In genomic region chr11:57425565-57426438, GRCh38 we compare ENCODE assay signal across 8 cellular contexts. TPM values are rescaled to one million over a fixed set of nuclear protein-coding genes. Genes with fewer than 3 reads are reported as not detected.
DNase-seq lines count a peak whose midpoint lies in the region; ATAC-seq and TF ChIP-seq lines count a peak whose summit lies in the region.

No MANE protein-coding gene starts in this region.

- peak overlapping the region; percentile 66 for H3K4me3 ChIP-seq in HFF-Myc (replicated peaks; ENCODE audit: low read depth, low read length)

- TF ChIP-seq CTCF in HFF-Myc (IDR thresholded peaks at IDR 0.05; ENCODE audit: low read depth, low read length, missing control alignments) = no peak

- peak overlapping the region; percentile 85 for H3K27ac Mint-ChIP-seq in activated T-helper 1 cell treated with anti-CD3 and anti-CD28 coated beads, Interleukin-12 subunit alpha, Interleukin-12 subunit beta, Interleukin-2, Interleukin-4 antibody, amounts not matched to agents 30 ng/mL and 10 ng/mL and 1 ng/mL, durations not matched to agents 14 hours and 24 hours and 36 hours

- in situ Hi-C loops in ACHN (cut with HindIII; ENCODE audit: low pct_ligation_motif_present, low pct_unique_long_range_greater_than_20kb, low sequenced_read_pairs) = no loop called here

- H3K4me3 Mint-ChIP-seq in activated T-helper 1 cell treated with anti-CD3 and anti-CD28 coated beads, Interleukin-12 subunit alpha, Interleukin-12 subunit beta, Interleukin-2, Interleukin-4 antibody, amounts not matched to agents 30 ng/mL and 10 ng/mL and 1 ng/mL, durations not matched to agents 14 hours and 24 hours and 36 hours = peak overlapping the region; percentile 90

- no peaks in the 10 kb centered on the region for H3K9me3 Mint-ChIP-seq in activated T-helper 1 cell treated with anti-CD3 and anti-CD28 coated beads, Interleukin-12 subunit alpha, Interleukin-12 subunit beta, Interleukin-2, Interleukin-4 antibody, amounts not matched to agents 30 ng/mL and 10 ng/mL and 1 ng/mL, durations not matched to agents 14 hours and 24 hours and 36 hours

- peaks cover 3% of the 10 kb centered on the region for H3K27me3 Mint-ChIP-seq in activated T-helper 1 cell treated with anti-CD3 and anti-CD28 coated beads, Interleukin-12 subunit alpha, Interleukin-12 subunit beta, Interleukin-2, Interleukin-4 antibody, amounts not matched to agents 30 ng/mL and 10 ng/mL and 1 ng/mL, durations not matched to agents 14 hours and 24 hours and 36 hours (ENCODE audit: insufficient read depth)

- peaks cover 38% of the 10 kb centered on the region for H3K36me3 Mint-ChIP-seq in activated T-helper 1 cell treated with anti-CD3 and anti-CD28 coated beads, Interleukin-12 subunit alpha, Interleukin-12 subunit beta, Interleukin-2, Interleukin-4 antibody, amounts not matched to agents 30 ng/mL and 10 ng/mL and 1 ng/mL, durations not matched to agents 14 hours and 24 hours and 36 hours (ENCODE audit: low read depth)

- intact Hi-C loops in activated T-helper 1 cell treated with anti-CD3 and anti-CD28 coated beads, Interleukin-12 subunit alpha, Interleukin-12 subunit beta, Interleukin-2, Interleukin-4 antibody, amounts not matched to agents 30 ng/mL and 10 ng/mL and 1 ng/mL, durations not matched to agents 14 hours and 24 hours and 36 hours (cut with micrococcal nuclease) = loop anchor here (1.0 to 10.0 kb wide), 10 partner anchors 20 to 1151 kb away; partner anchors contain the start of genes LPXN, SELENOH, YPEL4 and ZFP91
- intact Hi-C loops in Right ventricle myocardium inferior (cut with DNase I) = no loop called here

- peaks cover 55% of the 10 kb centered on the region for H3K4me1 Mint-ChIP-seq in activated T-helper 1 cell treated with anti-CD3 and anti-CD28 coated beads, Interleukin-12 subunit alpha, Interleukin-12 subunit beta, Interleukin-2, Interleukin-4 antibody, amounts not matched to agents 30 ng/mL and 10 ng/mL and 1 ng/mL, durations not matched to agents 14 hours and 24 hours and 36 hours (ENCODE audit: low read depth)

- peak; percentile 40 for ATAC-seq in Right ventricle myocardium inferior
- ATAC-seq in GM19351 (IDR thresholded peaks at IDR 0.05; ENCODE audit: unreplicated experiment) = no peak

- DNase-seq in HFF-Myc (ENCODE audit: extremely low read depth, low read depth) (no peak), Right ventricle myocardium inferior (ENCODE audit: missing footprints) (peak; percentile 83), retina (peak; percentile 16), GF-D8 (lab: John Stamatoyannopoulos, UW) (no peak), DMS 273 treated with DMSO at 0.1 percent for 48 hours (lab: John Stamatoyannopoulos, UW) (no peak), ACHN (no peak)
- DNase-seq in activated T-helper 1 cell treated with anti-CD3 and anti-CD28 coated beads, Interleukin-12 subunit alpha, Interleukin-12 subunit beta, Interleukin-2, Interleukin-4 antibody, amounts not matched to agents 30 ng/mL and 10 ng/mL and 1 ng/mL, durations not matched to agents 14 hours and 24 hours and 36 hours (ENCODE audit: low spot score) = no peak

RNA-seq across cellular contexts. Expression of gene SLC43A3, which starts 1.1 kb away (rescaled TPM):
- 181 and 184 TPM in 2 replicates for total RNA-seq in activated T-helper 1 cell treated with anti-CD3 and anti-CD28 coated beads, Interleukin-12 subunit alpha, Interleukin-12 subunit beta, Interleukin-2, Interleukin-4 antibody, amounts not matched to agents 30 ng/mL and 10 ng/mL and 1 ng/mL, durations not matched to agents 14 hours and 24 hours and 36 hours
- total RNA-seq in Right ventricle myocardium inferior = 22.4 TPM

RNA-seq across cellular contexts. Expression of gene RTN4RL2, which starts 34.5 kb away (rescaled TPM):
- 0.54 TPM in 1 of 2 replicates, not detected in the other for total RNA-seq in activated T-helper 1 cell treated with anti-CD3 and anti-CD28 coated beads, Interleukin-12 subunit alpha, Interleukin-12 subunit beta, Interleukin-2, Interleukin-4 antibody, amounts not matched to agents 30 ng/mL and 10 ng/mL and 1 ng/mL, durations not matched to agents 14 hours and 24 hours and 36 hours
- 1.6 TPM for total RNA-seq in Right ventricle myocardium inferior

RNA-seq across cellular contexts. Expression of gene PRG2, which starts 35.4 kb away (rescaled TPM):
- total RNA-seq in activated T-helper 1 cell treated with anti-CD3 and anti-CD28 coated beads, Interleukin-12 subunit alpha, Interleukin-12 subunit beta, Interleukin-2, Interleukin-4 antibody, amounts not matched to agents 30 ng/mL and 10 ng/mL and 1 ng/mL, durations not matched to agents 14 hours and 24 hours and 36 hours = not detected in 2 replicates
- total RNA-seq in Right ventricle myocardium inferior = not detected

RNA-seq across cellular contexts. Expression of gene PRG3, which starts 44.9 kb away (rescaled TPM):
- not detected in 2 replicates for total RNA-seq in activated T-helper 1 cell treated with anti-CD3 and anti-CD28 coated beads, Interleukin-12 subunit alpha, Interleukin-12 subunit beta, Interleukin-2, Interleukin-4 antibody, amounts not matched to agents 30 ng/mL and 10 ng/mL and 1 ng/mL, durations not matched to agents 14 hours and 24 hours and 36 hours
- total RNA-seq in Right ventricle myocardium inferior = not detected

Comparison
In these comparisons a context has a peak if more than half of its experiments do, and no peak if none do; other contexts are left out.
1. DNase-seq: peak in Right ventricle myocardium inferior (single experiment) and retina (single experiment); none in HFF-Myc (single experiment), activated T-helper 1 cell treated with anti-CD3 and anti-CD28 coated beads, Interleukin-12 subunit alpha, Interleukin-12 subunit beta, Interleukin-2, Interleukin-4 antibody, amounts not matched to agents 30 ng/mL and 10 ng/mL and 1 ng/mL, durations not matched to agents 14 hours and 24 hours and 36 hours (single experiment), GF-D8 (single experiment), DMS 273 treated with DMSO at 0.1 percent for 48 hours (single experiment) and ACHN (single experiment).